ENCODE assay signal across 8 cellular contexts in genomic region chr11:74492974-74493815, GRCh38. TPM values are rescaled to one million over a fixed set of nuclear protein-coding genes. Genes with fewer than 3 reads are reported as not detected.
DNase-seq lines count a peak whose midpoint lies in the region; ATAC-seq and TF ChIP-seq lines count a peak whose summit lies in the region.

LIPT2 (minus strand) TSS chr11:74493724; CDS start chr11:74493703, 21 bp downstream.

- H3K4me3 Mint-ChIP-seq in activated naive CD4-positive, alpha-beta T cell treated with anti-CD3 and anti-CD28 coated beads, Interleukin-2, amount 50 U/mL, for 24 hours = peak within 1 kb of the TSS; percentile 87

- TF ChIP-seq POLR2A in NB4 (IDR thresholded peaks at IDR 0.05; ENCODE audit: extremely low read depth, insufficient read length) = peak; percentile 90

- H3K9me3 ChIP-seq in SK-N-MC (ENCODE audit: low read depth, low read length) = no peaks in the 10 kb centered on the region

- H3K9me3 Mint-ChIP-seq in activated naive CD4-positive, alpha-beta T cell treated with anti-CD3 and anti-CD28 coated beads, Interleukin-2, amount 50 U/mL, for 24 hours = peaks cover 4% of the 10 kb centered on the region

- no peaks in the 10 kb centered on the region for H3K27me3 Mint-ChIP-seq in activated naive CD4-positive, alpha-beta T cell treated with anti-CD3 and anti-CD28 coated beads, Interleukin-2, amount 50 U/mL, for 24 hours

- TF ChIP-seq CTCF in GM06990 (IDR thresholded peaks at IDR 0.05; ENCODE audit: insufficient read depth, low read length, poor library complexity, severe bottlenecking) (no peak), NB4 (IDR thresholded peaks at IDR 0.05; ENCODE audit: low read depth, low read length) (no peak)

- peak within 1 kb of the TSS; percentile 79 for H3K4me3 ChIP-seq in GM06990 (replicated peaks; ENCODE audit: low read depth, low read length)
- H3K4me3 ChIP-seq in NB4 (ENCODE audit: low read depth, low read length) = peak within 1 kb of the TSS; percentile 76
- peak within 1 kb of the TSS; percentile 97 for H3K4me3 ChIP-seq in SK-N-MC

- H3K27ac ChIP-seq in SK-N-MC (peak within 1 kb of the TSS; percentile 92), temporal lobe (ENCODE audit: low read depth, low read length) (peak within 1 kb of the TSS; percentile 85)

- H3K4me1 Mint-ChIP-seq in activated naive CD4-positive, alpha-beta T cell treated with anti-CD3 and anti-CD28 coated beads, Interleukin-2, amount 50 U/mL, for 24 hours = peaks cover 25% of the 10 kb centered on the region

- H3K27me3 ChIP-seq in GM06990 (replicated peaks; ENCODE audit: control insufficient read depth, insufficient read depth, low read length) = no peaks in the 10 kb centered on the region

- peak within 1 kb of the TSS; percentile 95 for H3K9ac ChIP-seq in SK-N-MC (ENCODE audit: insufficient read length)

- H3K36me3 Mint-ChIP-seq in activated naive CD4-positive, alpha-beta T cell treated with anti-CD3 and anti-CD28 coated beads, Interleukin-2, amount 50 U/mL, for 24 hours = peaks cover 7% of the 10 kb centered on the region

- ATAC-seq in HG02571 (IDR thresholded peaks at IDR 0.05; ENCODE audit: unreplicated experiment) = peak; percentile 95

- no peaks in the 10 kb centered on the region for H3K36me3 ChIP-seq in GM06990 (ENCODE audit: control insufficient read depth, insufficient read depth, low read length)
- H3K36me3 ChIP-seq in SK-N-MC (ENCODE audit: insufficient read depth, low read length) = no peaks in the 10 kb centered on the region

- DNase-seq in GM06990 (ENCODE audit: extremely low read depth, insufficient read length) = peak; percentile 100
- DNase-seq in NB4 (ENCODE audit: low read depth) = peak; percentile 100
- peak; percentile 76 for DNase-seq in SK-N-MC (ENCODE audit: low read depth, low spot score)
- DNase-seq in glomerular visceral epithelial cell (ENCODE audit: extremely low spot score) = peak; percentile 97
- DNase-seq in occipital lobe (lab: John Stamatoyannopoulos, UW) = peak; percentile 94

- H3K27ac Mint-ChIP-seq in activated naive CD4-positive, alpha-beta T cell treated with anti-CD3 and anti-CD28 coated beads, Interleukin-2, amount 50 U/mL, for 24 hours = peak within 1 kb of the TSS; percentile 91

RNA-seq across cellular contexts. Expression of gene LIPT2, which starts in this region (rescaled TPM):
- 3.1 TPM for total RNA-seq in occipital lobe
- total RNA-seq in temporal lobe = 1.2 TPM

Comparison
In these comparisons a context has a peak if more than half of its experiments do, and no peak if none do; other contexts are left out.
1. Peak in every context shown above with its lines: DNase-seq, ATAC-seq, H3K4me3 ChIP-seq and H3K27ac ChIP-seq.